Comparison of ENCODE assay signal across 11 cellular contexts in genomic region chr10:102434251-102434913, GRCh38. TPM values are rescaled to one million over a fixed set of nuclear protein-coding genes. Genes with fewer than 3 reads are reported as not detected.
DNase-seq lines count a peak whose midpoint lies in the region; ATAC-seq lines count a peak whose summit lies in the region.
"Had no signal": no experiment of that assay in that cellular context is flagged by ENCODE, and none has a peak within 500 bp of the region (broad histone marks: within the 10 kb centered on the region; RNA-seq: fewer than 3 reads in every experiment).

No MANE protein-coding gene starts in this region.

- no peaks in the 10 kb centered on the region for H3K9me3 ChIP-seq in ES-I3 (ENCODE audit: control insufficient read depth, insufficient read depth, low read length)

- no peak for ATAC-seq in HG03045 (IDR thresholded peaks at IDR 0.05; ENCODE audit: unreplicated experiment)
- ATAC-seq: GM12878 had no signal

- H3K4me1 ChIP-seq in ES-I3 (ENCODE audit: insufficient read depth, low read length): peaks cover 24% of the 10 kb centered on the region

- DNase-seq in SKM-1 (lab: John Stamatoyannopoulos, UW; ENCODE audit: unreplicated experiment): peak; percentile 17
- DNase-seq in fibroblast of gingiva (ENCODE audit: low read depth): peak; percentile 60
- peak; percentile 77 for DNase-seq in renal cortical epithelial cell (ENCODE audit: low read depth)
- DNase-seq in NCI-H1048 (lab: John Stamatoyannopoulos, UW): no peak
- DNase-seq in stimulated activated CD4-positive, alpha-beta T cell treated with anti-CD3 and anti-CD28 coated beads, Interleukin-12 subunit alpha, Interleukin-12 subunit beta, amount 100 ng/mL, for 4 hours: no peak
- no peak for DNase-seq in DMS153 treated with DMSO at 0.1 percent for 48 hours (lab: John Stamatoyannopoulos, UW; ENCODE audit: unreplicated experiment)
- DNase-seq: NCI-H1436 treated with DMSO at 0.1 percent for 48 hours, nucleus accumbens had no signal

- H3K9ac ChIP-seq in ES-I3 (ENCODE audit: low read depth, low read length): peak overlapping the region; percentile 46; the same call in 1 of the 2 replicates

- no peaks in the 10 kb centered on the region for H3K36me3 ChIP-seq in ES-I3 (ENCODE audit: insufficient read depth, low read length)

RNA-seq across cellular contexts. Expression of gene CUEDC2, which starts 2.0 kb away (rescaled TPM):
- 49.5 and 50.0 TPM in 2 replicates for total RNA-seq in renal cortical epithelial cell

RNA-seq across cellular contexts. Expression of gene FBXL15, which starts 13.7 kb away (rescaled TPM):
- 12.7 and 15.1 TPM in 2 replicates for total RNA-seq in renal cortical epithelial cell

RNA-seq across cellular contexts. Expression of gene PSD, which starts 15.8 kb away (rescaled TPM):
- 0.17 and 3.5 TPM in 2 replicates for total RNA-seq in renal cortical epithelial cell

RNA-seq across cellular contexts. Expression of gene C10orf95, which starts 17.0 kb away (rescaled TPM):
- 0.25 and 1.6 TPM in 2 replicates for total RNA-seq in renal cortical epithelial cell

RNA-seq across cellular contexts. Expression of gene NFKB2, which starts 38.9 kb away (rescaled TPM):
- total RNA-seq in renal cortical epithelial cell: 52.4 and 57.3 TPM in 2 replicates

Comparison
In these comparisons a context has a peak if more than half of its experiments do, and no peak if none do; other contexts are left out.
1. DNase-seq: peak in SKM-1 (single experiment), fibroblast of gingiva (single experiment) and renal cortical epithelial cell (single experiment); none in NCI-H1048 (single experiment), stimulated activated CD4-positive, alpha-beta T cell treated with anti-CD3 and anti-CD28 coated beads, Interleukin-12 subunit alpha, Interleukin-12 subunit beta, amount 100 ng/mL, for 4 hours (single experiment) and DMS153 treated with DMSO at 0.1 percent for 48 hours (single experiment).